Comparison of ENCODE assay signal across 22 cellular contexts in the genomic region with DNA sequence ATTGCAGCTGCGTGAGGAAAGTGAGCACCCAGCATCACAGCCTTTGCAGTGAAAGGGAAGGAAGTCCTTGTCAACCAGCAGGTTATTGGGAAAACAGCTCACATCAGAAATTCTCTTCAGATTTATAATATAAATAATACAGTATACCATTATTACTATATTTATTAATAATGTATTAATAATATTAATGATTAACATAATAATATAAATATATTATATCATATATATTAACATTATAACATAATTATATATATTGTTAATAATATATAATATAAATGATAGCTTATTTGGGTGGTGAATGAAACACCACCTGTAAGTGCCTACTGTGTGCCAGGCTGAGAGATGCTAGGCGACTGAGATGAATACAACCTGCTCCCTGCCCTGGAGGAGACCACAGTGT.
"Had no signal": no experiment of that assay in that cellular context is flagged by ENCODE, and none has a peak within 500 bp of the region (broad histone marks: within the 10 kb centered on the region; RNA-seq: fewer than 3 reads in every experiment).

No MANE protein-coding gene starts in this region.

- H3K9me3 ChIP-seq: esophagus muscularis mucosa, gastrocnemius medialis, heart left ventricle, left lung, lower lobe of right lung, mucosa of descending colon had no signal

- FAIRE-seq: colon, endothelial cell of umbilical vein, islet of Langerhans, keratinocyte had no signal

- H3K27ac ChIP-seq: coronary artery, dorsolateral prefrontal cortex, esophagus muscularis mucosa, foreskin keratinocyte, gastrocnemius medialis, heart left ventricle, hepatocyte, left lung, lower lobe of right lung had no signal

- DNase-seq: effector CD4-positive, alpha-beta T cell; effector memory CD4-positive, alpha-beta T cell; foreskin keratinocyte; gastrocnemius medialis; heart left ventricle; immature natural killer cell; left cardiac atrium; left lung; left ventricle myocardium superior; lower lobe of right lung; mesenchymal stem cell; mucosa of descending colon; naive B cell; naive thymus-derived CD8-positive, alpha-beta T cell had no signal

- H3K4me1 ChIP-seq: esophagus muscularis mucosa, foreskin keratinocyte, gastrocnemius medialis, heart left ventricle, left lung, lower lobe of right lung had no signal

- H3K4me3 ChIP-seq: coronary artery, dorsolateral prefrontal cortex, esophagus muscularis mucosa, gastrocnemius medialis, heart left ventricle, hepatocyte, left lung, lower lobe of right lung, mucosa of descending colon had no signal

- H3K4me2 ChIP-seq: hepatocyte had no signal

- H3K36me3 ChIP-seq: esophagus muscularis mucosa, gastrocnemius medialis, heart left ventricle, left lung, lower lobe of right lung had no signal

- H3K27me3 ChIP-seq: foreskin keratinocyte, gastrocnemius medialis, hepatocyte had no signal

- ATAC-seq: foreskin keratinocyte; gastrocnemius medialis; heart left ventricle; left cardiac atrium; left lung; left ventricle myocardium superior; lower lobe of right lung; mucosa of descending colon; naive thymus-derived CD8-positive, alpha-beta T cell had no signal
